In the genomic region with DNA sequence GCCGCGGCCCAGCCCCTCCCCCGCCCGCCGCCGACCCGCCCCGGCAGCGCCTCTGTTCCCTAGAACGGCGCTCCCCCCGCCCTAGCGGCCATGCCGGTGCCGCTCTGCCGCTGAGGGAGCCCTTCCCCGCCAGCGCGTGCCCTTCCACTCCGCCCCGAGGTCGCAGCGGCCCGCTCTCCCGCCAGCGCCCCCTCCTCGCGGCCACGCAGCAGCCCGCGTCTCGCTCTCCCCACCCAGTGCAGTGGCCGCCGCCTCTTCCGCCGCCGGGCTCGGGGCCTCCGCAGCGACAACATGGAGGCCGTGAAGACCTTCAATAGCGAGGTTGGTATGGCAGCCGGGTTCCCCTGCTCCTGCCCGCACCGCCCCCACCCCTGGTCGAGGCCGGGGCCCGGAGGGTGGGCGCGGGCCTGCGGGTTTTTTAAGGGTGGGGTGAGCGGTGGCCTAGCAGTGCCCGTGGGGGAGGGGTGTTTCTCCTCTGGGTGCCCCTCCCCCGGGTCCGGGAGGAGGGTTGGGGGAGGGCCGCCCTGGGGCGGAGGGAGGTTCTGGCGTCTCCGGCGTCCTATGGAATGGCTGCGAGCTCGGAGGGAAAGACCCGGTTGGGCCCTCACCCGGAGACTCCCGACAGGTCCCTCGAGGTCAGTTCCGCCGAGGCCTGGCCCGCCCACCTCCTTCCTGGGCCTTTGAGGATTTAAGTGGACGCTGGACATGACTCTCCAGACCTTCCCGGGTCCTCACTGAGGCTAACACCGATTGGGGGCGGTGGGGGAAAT, we compare ENCODE assay signal across 8 cellular contexts. TPM values are rescaled to one million over a fixed set of nuclear protein-coding genes. Genes with fewer than 3 reads are reported as not detected.
A peak's percentile ranks its signal among the peaks of the same experiment; 100 is the strongest.
DNase-seq lines count a peak whose midpoint lies in the region; ATAC-seq, FAIRE-seq and TF ChIP-seq lines count a peak whose summit lies in the region.

No MANE protein-coding gene starts in this region.

- DNase-seq in NCI-H187 (lab: John Stamatoyannopoulos, UW) = peak; percentile 81 to 91
- peak; percentile 75 to 94 (median 85) for DNase-seq in T-helper 2 cell
- peak; percentile 64 to 98 (median 94) for DNase-seq in anterior cingulate cortex (lab: John Stamatoyannopoulos, UW)
- peak; percentile 98 for DNase-seq in right cardiac atrium
- DNase-seq in psoas muscle = peak; percentile 97 to 98
- peak; percentile 97 for DNase-seq in urothelium cell line (ENCODE audit: low spot score)

- no peak for FAIRE-seq in urothelium cell line (lab: Jason Lieb, UNC)

- H3K4me3 ChIP-seq in right cardiac atrium (ENCODE audit: low read length) = peak overlapping the region; percentile 86
- peak overlapping the region; percentile 97 for H3K4me3 ChIP-seq in psoas muscle

- intact Hi-C loops in right cardiac atrium (cut with DNase I) = loop anchor here in 3 of 4 donors (5.0 to 10.0 kb wide), 2 partner anchors 61 to 74 kb away; no protein-coding TSS in a partner anchor
- intact Hi-C loops in psoas muscle (cut with DNase I) = loop anchor here (5.0 kb wide), 3 partner anchors 34 to 74 kb away; no protein-coding TSS in a partner anchor

- H3K27me3 ChIP-seq in right cardiac atrium (ENCODE audit: control insufficient read depth, insufficient read depth) = no peaks in the 10 kb centered on the region
- no peaks in the 10 kb centered on the region for H3K27me3 ChIP-seq in psoas muscle (ENCODE audit: insufficient read depth in 3 of 3, low read length in 2 of 3)

- peak; percentile 81 for ATAC-seq in GM18502 (IDR thresholded peaks at IDR 0.05; ENCODE audit: poor library complexity, unreplicated experiment)
- ATAC-seq in HG02943 (IDR thresholded peaks at IDR 0.05; ENCODE audit: low read depth, unreplicated experiment) = peak; percentile 67
- peak; percentile 98 for ATAC-seq in right cardiac atrium
- ATAC-seq in psoas muscle = peak; percentile 94 to 96 (median 95)

- H3K9me3 ChIP-seq in right cardiac atrium (ENCODE audit: control insufficient read depth, low read length) = no peaks in the 10 kb centered on the region
- H3K9me3 ChIP-seq in psoas muscle = no peaks in the 10 kb centered on the region

- H3K4me1 ChIP-seq in right cardiac atrium (ENCODE audit: control insufficient read depth, insufficient read depth, low read length) (peaks cover 10% of the 10 kb centered on the region), psoas muscle (peaks cover 50% of the 10 kb centered on the region)

- peaks cover 0 to 5% of the 10 kb centered on the region in 2 donors for H3K36me3 ChIP-seq in psoas muscle (ENCODE audit: insufficient read depth in 1 of 2, low read depth in 1 of 2)

- H3K27ac ChIP-seq in right cardiac atrium (ENCODE audit: low read length) (peak overlapping the region; percentile 99), psoas muscle (peak overlapping the region; percentile 100)

- TF ChIP-seq CTCF in psoas muscle (IDR thresholded peaks at IDR 0.05) = no peak

- under 1% methylated on average over 73 of the region's 73 CpGs for WGBS in right cardiac atrium
- WGBS in psoas muscle, 3 donors = 0 to 2% (median 0%) methylated on average over 49 to 72 of the region's 73 CpGs

RNA-seq across cellular contexts. Expression of a gene that starts 0.6 kb away (rescaled TPM):
- total RNA-seq in right cardiac atrium (10 to 100 TPM; 40.4 to 46.4 (median 44.3) TPM), psoas muscle (10 to 100 TPM; 40.1 to 49.0 (median 46.2) TPM)
- polyA plus RNA-seq in right cardiac atrium (11.2 TPM), psoas muscle (10 to 100 TPM in 2 of 3 donors, 1 to 10 TPM in 1; 9.5 to 16.9 (median 10.5) TPM)

Comparison
In these comparisons a context has a peak if more than half of its experiments do, and no peak if none do; other contexts are left out.
1. Peak in every context shown above with its lines: DNase-seq, ATAC-seq, H3K4me3 ChIP-seq and H3K27ac ChIP-seq.